19 cellular contexts compared by ENCODE assay signal in genomic region chrX:39020051-39020669, GRCh38.
"Had no signal": no experiment of that assay in that cellular context is flagged by ENCODE, and none has a peak within 500 bp of the region (broad histone marks: within the 10 kb centered on the region; RNA-seq: fewer than 3 reads in every experiment).

No MANE protein-coding gene starts in this region.

- ATAC-seq: activated naive CD4-positive, alpha-beta T cell treated with anti-CD3 and anti-CD28 coated beads, Interleukin-2, amount 50 U/mL, for 72 hours; activated T-helper 17 cell treated with anti-CD3 and anti-CD28 coated beads, Interleukin-2, amount 50 U/mL, for 72 hours; effector memory CD8-positive, alpha-beta T cell; esophagus mucosa; left lung; natural killer cell; pancreas; sciatic nerve; WTC11 had no signal

- H3K27me3 ChIP-seq: ascending aorta, left lung, testis had no signal

- H3K27ac ChIP-seq: ascending aorta, dorsolateral prefrontal cortex, left lung, pancreas, testis had no signal

- DNase-seq: activated T-cell treated with anti-CD3 and anti-CD28 coated beads, Interleukin-2, amount 50 U/mL, for 1 hour; central memory CD4-positive, alpha-beta T cell; dorsolateral prefrontal cortex; effector memory CD8-positive, alpha-beta T cell; foreskin melanocyte; immature natural killer cell; left lung; mammary epithelial cell; natural killer cell; pancreas; stimulated activated CD4-positive, alpha-beta T cell treated with anti-CD3 and anti-CD28 coated beads, Interleukin-2, amount 100 ng/mL, for 48 hours; stimulated activated naive CD4-positive, alpha-beta T cell; testis had no signal

- H3K36me3 ChIP-seq: ascending aorta, left lung, pancreas had no signal

- H3K4me3 ChIP-seq: ascending aorta, dorsolateral prefrontal cortex, left lung, pancreas, testis had no signal

- H3K9me3 ChIP-seq: ascending aorta, left lung, pancreas, testis had no signal

- H3K4me1 ChIP-seq: ascending aorta, left lung, testis had no signal
